1 cellular context compared by ENCODE assay signal in the genomic region with DNA sequence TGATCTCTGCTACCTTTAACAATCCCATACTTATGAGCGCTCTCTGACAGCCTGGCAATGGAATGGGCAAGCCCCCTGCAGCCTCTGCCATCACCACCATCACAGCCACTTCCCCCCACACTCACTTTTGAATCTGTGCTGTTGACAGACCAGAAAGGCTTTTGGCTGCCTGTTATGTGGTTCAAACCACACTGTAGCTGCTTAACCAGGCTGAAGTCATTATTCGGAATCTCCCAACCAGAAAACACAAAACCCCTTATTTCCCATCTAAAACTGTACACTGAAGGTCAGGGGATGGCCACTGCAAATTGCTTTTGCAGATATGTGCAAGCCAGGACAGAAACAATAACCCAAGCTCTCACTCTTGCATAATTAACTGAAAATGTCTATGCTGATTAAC.
TF ChIP-seq lines count a peak whose summit lies in the region.

No MANE protein-coding gene starts in this region.

TF ChIP-seq in H1, 55 proteins besides CTCF, POLR2A, EP300 and RAD21:
- TF ChIP-seq CHD1 (IDR thresholded peaks at IDR 0.05; ENCODE audit: low read depth, low read length): no peak
- TF ChIP-seq SAP30 (IDR thresholded peaks at IDR 0.05; ENCODE audit: insufficient read depth, insufficient replicate concordance, low read length): no peak
- TF ChIP-seq SIRT6 (IDR thresholded peaks at IDR 0.05; ENCODE audit: low read length): no peak
- TF ChIP-seq SRF (IDR thresholded peaks at IDR 0.05; ENCODE audit: low read depth, low read length): no peak
- TF ChIP-seq CBX5 (IDR thresholded peaks at IDR 0.05; ENCODE audit: low read depth, low read length): no peak
- no peak for TF ChIP-seq GABPA (IDR thresholded peaks at IDR 0.05; ENCODE audit: borderline replicate concordance, insufficient read depth, low read length)
- no peak for TF ChIP-seq POLR2AphosphoS5 (IDR thresholded peaks at IDR 0.05; ENCODE audit: low read depth, low read length)
- no peak for TF ChIP-seq EZH2 (IDR thresholded peaks at IDR 0.05; ENCODE audit: low read depth, low read length, severe bottlenecking)
- TF ChIP-seq BRCA1 (IDR thresholded peaks at IDR 0.05; ENCODE audit: low read depth, low read length): no peak
- TF ChIP-seq TEAD4 (IDR thresholded peaks at IDR 0.05; ENCODE audit: low read depth, low read length): no peak
- TF ChIP-seq SIX5 (IDR thresholded peaks at IDR 0.05; ENCODE audit: low read depth, low read length): no peak
- TF ChIP-seq NRF1 (IDR thresholded peaks at IDR 0.05; ENCODE audit: low read depth, low read length): no peak
- TF ChIP-seq SIN3A (conservative IDR thresholded peaks at IDR 0.05 in 1 of 2, IDR thresholded peaks at IDR 0.05 in 1 of 2; ENCODE audit: low read depth in 1 of 2, low read length in 2 of 2): no peak
- TF ChIP-seq TAF7 (optimal IDR thresholded peaks at IDR 0.05; ENCODE audit: borderline replicate concordance, low read depth, low read length): no peak
- TF ChIP-seq SUZ12 (IDR thresholded peaks at IDR 0.05; ENCODE audit: low read length): no peak
- TF ChIP-seq CTBP2 (IDR thresholded peaks at IDR 0.05; ENCODE audit: borderline replicate concordance, insufficient read depth, insufficient read length, low read length): no peak
- no peak for TF ChIP-seq KDM5A (IDR thresholded peaks at IDR 0.05; ENCODE audit: low read length)
- TF ChIP-seq ATF2 (IDR thresholded peaks at IDR 0.05; ENCODE audit: low read length): no peak
